In the genomic region with DNA sequence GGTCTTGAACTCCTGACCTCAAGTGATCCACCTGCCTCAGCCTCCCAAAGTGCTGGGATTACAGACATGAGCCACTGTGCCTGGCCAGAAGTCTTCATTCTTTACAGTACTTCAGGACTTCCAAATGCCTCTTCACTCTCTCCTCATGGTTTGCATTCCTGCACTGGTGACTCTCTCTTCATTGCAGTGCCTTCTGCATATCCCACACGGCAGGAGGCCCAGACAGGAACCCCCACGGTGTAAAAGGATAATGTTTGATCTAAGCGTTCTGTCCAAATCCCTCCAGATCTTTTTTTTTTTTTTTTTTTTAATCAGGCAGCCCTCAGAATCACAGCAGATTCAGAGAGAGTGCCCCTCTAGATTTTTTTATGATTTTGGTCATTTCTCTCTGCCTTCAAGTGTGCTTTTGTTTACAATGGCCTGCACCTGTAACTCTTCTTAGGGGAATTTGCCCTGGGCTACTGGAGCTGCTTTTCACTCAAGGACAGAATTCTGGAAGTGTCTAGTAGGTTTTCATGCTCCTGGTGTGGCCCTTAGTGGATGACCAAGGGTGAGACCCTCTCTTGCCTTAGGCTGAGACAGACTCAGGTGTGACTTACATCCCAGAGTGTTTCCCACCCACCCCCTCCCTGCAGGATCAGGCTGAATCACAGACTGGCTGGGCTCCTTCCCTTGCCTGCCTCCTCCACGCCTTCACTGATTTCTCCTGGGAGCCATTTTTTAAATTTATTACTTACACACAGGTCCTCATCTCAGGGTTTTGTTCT, we compare ENCODE assay signal across 18 cellular contexts. TPM values are rescaled to one million over a fixed set of nuclear protein-coding genes. Genes with fewer than 3 reads are reported as not detected.
DNase-seq lines count a peak whose midpoint lies in the region; ATAC-seq, FAIRE-seq and TF ChIP-seq lines count a peak whose summit lies in the region.
"Had no signal": no experiment of that assay in that cellular context is flagged by ENCODE, and none has a peak within 500 bp of the region (broad histone marks: within the 10 kb centered on the region; RNA-seq: fewer than 3 reads in every experiment).

No MANE protein-coding gene starts in this region.

- POLR2A ChIA-PET in IMR-90 (lab: Charles Lee; ENCODE audit: unreplicated experiment) = no interaction called here

- H2BK120ac ChIP-seq in IMR-90 (ENCODE audit: low read depth, low read length) = no peak overlapping the region

- TF ChIP-seq RAD21 in IMR-90 (IDR thresholded peaks at IDR 0.05; ENCODE audit: low read length) = no peak

- H3K27ac ChIP-seq in IMR-90 (ENCODE audit: insufficient read depth, low read length) = no peak overlapping the region
- H3K27ac ChIP-seq in keratinocyte (ENCODE audit: control insufficient read depth, insufficient read depth, low read length) = no peak overlapping the region
- no peak overlapping the region for H3K27ac ChIP-seq in right cardiac atrium (ENCODE audit: low read length)
- H3K27ac ChIP-seq: BLaER1 treated with 17β-estradiol and CSF1 and Interleukin-3, amounts not matched to agents 10 nM and 100 nM had no signal

- intact Hi-C loops in IMR-90 (cut with micrococcal nuclease) = no loop called here
- intact Hi-C loops in right cardiac atrium (cut with DNase I) = no loop called here

- H4K8ac ChIP-seq in IMR-90 (ENCODE audit: low read depth in 2 of 2, low read length in 2 of 2) = no peak overlapping the region

- H3K79me2 ChIP-seq in keratinocyte (ENCODE audit: control insufficient read depth, insufficient read depth, low read length) = no peaks in the 10 kb centered on the region

- no peak overlapping the region for H3K9ac ChIP-seq in IMR-90 (ENCODE audit: low read depth, low read length)
- H3K9ac ChIP-seq in keratinocyte (ENCODE audit: control insufficient read depth, extremely low read depth, insufficient read depth, low read length) = no peak overlapping the region
- H3K9ac ChIP-seq: BLaER1 treated with 17β-estradiol and CSF1 and Interleukin-3, amounts not matched to agents 10 nM and 100 nM had no signal

- H3K36me3 ChIP-seq in IMR-90 (ENCODE audit: control insufficient read depth, insufficient read depth, low read length) (no peaks in the 10 kb centered on the region), keratinocyte (ENCODE audit: control insufficient read depth in 2 of 2, extremely low read depth in 1 of 2, insufficient read depth in 2 of 2, low read length in 2 of 2) (no peaks in the 10 kb centered on the region)
- H3K36me3 ChIP-seq: BLaER1 treated with 17β-estradiol and CSF1 and Interleukin-3, amounts not matched to agents 10 nM and 100 nM had no signal

- H2AK5ac ChIP-seq in IMR-90 (ENCODE audit: low read depth, low read length) = 0 out of 2 replicates have a peak overlapping the region, but pooled peaks have one; percentile 23

- DNase-seq in AG20443 (ENCODE audit: low spot score) (peak; percentile 72), IMR-90 (peak; percentile 75), astrocyte of the hippocampus (ENCODE audit: low read depth, low spot score) (peak; percentile 75), keratinocyte (ENCODE audit: low read depth, low spot score) (no peak), right cardiac atrium (no peak)
- DNase-seq: activated CD4-positive, alpha-beta T cell treated with anti-CD3 and anti-CD28 coated beads, Interleukin-2, amount 10 ng/mL, durations not matched to agents 7 days and 5 days; GDM1; hypothalamus; Karpas-422; stimulated activated CD4-positive, alpha-beta T cell treated with anti-CD3 and anti-CD28 coated beads, Interleukin-4, amount 100 ng/mL, for 4 hours; stimulated activated naive CD8-positive, alpha-beta T cell treated with anti-CD3 and anti-CD28 coated beads, Interleukin-15, Interleukin-2, amounts not matched to agents 100 U/mL and 50 U/mL, for 24 hours; T-helper 1 cell had no signal

- no peak overlapping the region for H3K14ac ChIP-seq in IMR-90 (replicated peaks; ENCODE audit: low read depth, low read length)

- no peak overlapping the region for H2BK20ac ChIP-seq in IMR-90 (ENCODE audit: low read depth, low read length)

- no peak overlapping the region for H3K4ac ChIP-seq in IMR-90 (ENCODE audit: low read depth, low read length)

- no peaks in the 10 kb centered on the region for H3K79me1 ChIP-seq in IMR-90 (ENCODE audit: low read depth in 1 of 2, low read length in 2 of 2)

- no peak for TF ChIP-seq CTCF in IMR-90 (conservative IDR thresholded peaks at IDR 0.05; ENCODE audit: low read depth, low read length)
- no peak for TF ChIP-seq CTCF in keratinocyte (optimal IDR thresholded peaks at IDR 0.05 in 1 of 3, IDR thresholded peaks at IDR 0.05 in 1 of 3, conservative IDR thresholded peaks at IDR 0.05 in 1 of 3; ENCODE audit: extremely low read depth in 1 of 3, insufficient read depth in 2 of 3, low read length in 3 of 3)

- H3K9me3 ChIP-seq in IMR-90 (ENCODE audit: control insufficient read depth, insufficient read depth, low read length) = no peaks in the 10 kb centered on the region
- no peaks in the 10 kb centered on the region for H3K9me3 ChIP-seq in keratinocyte (ENCODE audit: control insufficient read depth, low read depth, low read length)
- H3K9me3 ChIP-seq in right cardiac atrium (ENCODE audit: control insufficient read depth, low read length) = no peaks in the 10 kb centered on the region
- H3K9me3 ChIP-seq: BLaER1 treated with 17β-estradiol and CSF1 and Interleukin-3, amounts not matched to agents 10 nM and 100 nM had no signal

- no CpG with 5 or more reads among the region's 4 CpGs for WGBS in IMR-90 (ENCODE audit: extremely low coverage in 2 of 2, insufficient read length in 1 of 2), 2 experiments
- 57% methylated on average over 4 of the region's 4 CpGs for WGBS in right cardiac atrium

- no peak overlapping the region for H4K91ac ChIP-seq in IMR-90 (ENCODE audit: insufficient read depth, low read depth, low read length)

- H3K4me2 ChIP-seq in IMR-90 (ENCODE audit: low read depth, low read length) = no peak overlapping the region
- no peak overlapping the region for H3K4me2 ChIP-seq in keratinocyte (ENCODE audit: control insufficient read depth, extremely low read depth, insufficient read depth, low read depth, low read length)

- H4K5ac ChIP-seq in IMR-90 (ENCODE audit: low read depth, low read length) = no peak overlapping the region

- no peak overlapping the region for H2BK5ac ChIP-seq in IMR-90 (ENCODE audit: low read depth, low read length, poor library complexity, severe bottlenecking)

- H2AFZ ChIP-seq in IMR-90 (replicated peaks; ENCODE audit: low read length, poor library complexity) (no peak overlapping the region), keratinocyte (ENCODE audit: control insufficient read depth, low read length) (no peak overlapping the region)

- H2BK15ac ChIP-seq in IMR-90 (ENCODE audit: low read depth, low read length) = no peak overlapping the region

- CTCF ChIA-PET in IMR-90 (lab: Yijun Ruan, JAX) = no interaction called here

- dilution Hi-C loops in IMR-90 (cut with HindIII; ENCODE audit: low sequenced_read_pairs, unreplicated experiment) = no loop called here
- dilution Hi-C loops in keratinocyte (cut with MboI; ENCODE audit: extremely low pct_ligation_motif_present, low sequenced_read_pairs) = no loop called here

- H3K9me1 ChIP-seq in IMR-90 (ENCODE audit: insufficient read depth, low read length) (peaks cover 12% of the 10 kb centered on the region), keratinocyte (ENCODE audit: control insufficient read depth, extremely low read depth, insufficient read depth, low read length) (no peaks in the 10 kb centered on the region)

- H3K56ac ChIP-seq in IMR-90 (ENCODE audit: extremely low read depth, insufficient read depth, low read length) = no peak overlapping the region

- TF ChIP-seq POLR2A in IMR-90 (IDR thresholded peaks at IDR 0.05; ENCODE audit: low read depth, low read length) = no peak

- H3K27me3 ChIP-seq in IMR-90 (ENCODE audit: control insufficient read depth, insufficient read depth, low read length) (no peaks in the 10 kb centered on the region), keratinocyte (ENCODE audit: control insufficient read depth, extremely low read depth, insufficient read depth, low read length) (no peaks in the 10 kb centered on the region), right cardiac atrium (ENCODE audit: control insufficient read depth, insufficient read depth) (no peaks in the 10 kb centered on the region)
- H3K27me3 ChIP-seq: BLaER1 treated with 17β-estradiol and CSF1 and Interleukin-3, amounts not matched to agents 10 nM and 100 nM had no signal

- in situ Hi-C loops in IMR-90 (cut with MboI; ENCODE audit: low sequenced_read_pairs) = no loop called here

- peak; percentile 71 for FAIRE-seq in keratinocyte (lab: Jason Lieb, UNC)
- FAIRE-seq: GM18507 had no signal

- no peak overlapping the region for H3K23ac ChIP-seq in IMR-90 (ENCODE audit: low read depth, low read length)

- ATAC-seq in IMR-90 (ENCODE audit: low read depth) (peak; percentile 94), GM18867 (IDR thresholded peaks at IDR 0.05; ENCODE audit: unreplicated experiment) (no peak), HG02840 (IDR thresholded peaks at IDR 0.05; ENCODE audit: low FRiP score, unreplicated experiment) (no peak), right cardiac atrium (no peak), HG03378 (IDR thresholded peaks at IDR 0.05; ENCODE audit: unreplicated experiment) (no peak)
- ATAC-seq: activated T-helper 17 cell treated with anti-CD3 and anti-CD28 coated beads, Interleukin-2, amount 50 U/mL, for 72 hours; stimulated activated naive CD8-positive, alpha-beta T cell treated with anti-CD3 and anti-CD28 coated beads, Interleukin-15, Interleukin-2, amounts not matched to agents 100 U/mL and 50 U/mL, for 24 hours had no signal

- no peak overlapping the region for H3K4me3 ChIP-seq in IMR-90 (ENCODE audit: insufficient read depth, low read depth, low read length)
- no peak overlapping the region for H3K4me3 ChIP-seq in keratinocyte (ENCODE audit: control insufficient read depth in 2 of 3, extremely low read depth in 1 of 3, insufficient read depth in 2 of 3, low read depth in 1 of 3, low read length in 3 of 3)
- no peak overlapping the region for H3K4me3 ChIP-seq in right cardiac atrium (ENCODE audit: low read length)
- H3K4me3 ChIP-seq: BLaER1 treated with 17β-estradiol and CSF1 and Interleukin-3, amounts not matched to agents 10 nM and 100 nM had no signal

- H3K4me1 ChIP-seq in IMR-90 (ENCODE audit: control insufficient read depth, insufficient read depth, low read length) (peaks cover 7% of the 10 kb centered on the region), keratinocyte (ENCODE audit: control insufficient read depth, extremely low read depth, insufficient read depth, low read length) (peaks cover 26% of the 10 kb centered on the region), right cardiac atrium (ENCODE audit: control insufficient read depth, insufficient read depth, low read length) (no peaks in the 10 kb centered on the region)

- BruUV-seq in IMR-90 (replicated peaks; lab: Mats Ljungman, UMichigan) = no TSS peak

- 0 out of 2 replicates have a peak overlapping the region, but pooled peaks have one; percentile 27 for H3K18ac ChIP-seq in IMR-90 (ENCODE audit: low read depth, low read length)

- no peaks in the 10 kb centered on the region for H4K20me1 ChIP-seq in IMR-90 (ENCODE audit: insufficient read depth, low read length)
- no peaks in the 10 kb centered on the region for H4K20me1 ChIP-seq in keratinocyte (ENCODE audit: control insufficient read depth, extremely low read depth, insufficient read depth, low read length)
- H4K20me1 ChIP-seq: BLaER1 treated with 17β-estradiol and CSF1 and Interleukin-3, amounts not matched to agents 10 nM and 100 nM had no signal

- peak overlapping the region; percentile 20 for H2AK9ac ChIP-seq in IMR-90 (replicated peaks; ENCODE audit: low read depth, low read length, poor library complexity)

RNA-seq across cellular contexts. Expression of a gene that starts 19.8 kb away (rescaled TPM):
- total RNA-seq in IMR-90 (2012; rRNA removed) = 48.3 and 48.6 TPM in 2 replicates
- polyA plus RNA-seq in IMR-90 (2012; rRNA removed) = 16.1 and 17.9 TPM in 2 replicates
- polyA plus RNA-seq in IMR-90 (2012; cell fraction: cytosol; rRNA removed) = 4.8 and 5.0 TPM in 2 replicates
- polyA plus RNA-seq in IMR-90 (2012; cell fraction: nucleus; rRNA removed; ENCODE audit: low replicate concordance) = 10.1 and 96.9 TPM in 2 replicates
- polyA plus RNA-seq in keratinocyte = 20.3 to 29.6 TPM (median 26.7 TPM) in 3 replicates
- polyA plus RNA-seq in keratinocyte (2011; ENCODE audit: low read depth) = 20.7 TPM
- 12.4 and 24.1 TPM in 2 replicates for polyA plus RNA-seq in keratinocyte (2011; cell fraction: cytosol; rRNA removed)
- polyA plus RNA-seq in keratinocyte (2011; cell fraction: nucleus; rRNA removed) = 55.0 and 60.8 TPM in 2 replicates
- polyA plus RNA-seq in keratinocyte (2012; ENCODE audit: low replicate concordance) = 11.8 and 15.9 TPM in 2 replicates
- 33.6 to 142 TPM (median 79.1 TPM) in 3 replicates for polyA minus RNA-seq in keratinocyte
- 48.3 TPM for polyA minus RNA-seq in keratinocyte (2011; cell fraction: cytosol; rRNA and poly(A)+ RNA removed)
- polyA minus RNA-seq in keratinocyte (2011; cell fraction: nucleus; rRNA and poly(A)+ RNA removed) = 134 and 242 TPM in 2 replicates
- total RNA-seq in right cardiac atrium = 10 to 100 TPM; 42.2 to 60.8 (median 46.7) TPM
- 7.2 TPM for polyA plus RNA-seq in right cardiac atrium

Comparison
In these comparisons a context has a peak if more than half of its experiments do, and no peak if none do; other contexts are left out.
1. DNase-seq: peak in AG20443 (single experiment), IMR-90 (single experiment) and astrocyte of the hippocampus (single experiment); none in keratinocyte (single experiment) and right cardiac atrium (0 of 3).